8 cellular contexts compared by ENCODE assay signal in the genomic region with DNA sequence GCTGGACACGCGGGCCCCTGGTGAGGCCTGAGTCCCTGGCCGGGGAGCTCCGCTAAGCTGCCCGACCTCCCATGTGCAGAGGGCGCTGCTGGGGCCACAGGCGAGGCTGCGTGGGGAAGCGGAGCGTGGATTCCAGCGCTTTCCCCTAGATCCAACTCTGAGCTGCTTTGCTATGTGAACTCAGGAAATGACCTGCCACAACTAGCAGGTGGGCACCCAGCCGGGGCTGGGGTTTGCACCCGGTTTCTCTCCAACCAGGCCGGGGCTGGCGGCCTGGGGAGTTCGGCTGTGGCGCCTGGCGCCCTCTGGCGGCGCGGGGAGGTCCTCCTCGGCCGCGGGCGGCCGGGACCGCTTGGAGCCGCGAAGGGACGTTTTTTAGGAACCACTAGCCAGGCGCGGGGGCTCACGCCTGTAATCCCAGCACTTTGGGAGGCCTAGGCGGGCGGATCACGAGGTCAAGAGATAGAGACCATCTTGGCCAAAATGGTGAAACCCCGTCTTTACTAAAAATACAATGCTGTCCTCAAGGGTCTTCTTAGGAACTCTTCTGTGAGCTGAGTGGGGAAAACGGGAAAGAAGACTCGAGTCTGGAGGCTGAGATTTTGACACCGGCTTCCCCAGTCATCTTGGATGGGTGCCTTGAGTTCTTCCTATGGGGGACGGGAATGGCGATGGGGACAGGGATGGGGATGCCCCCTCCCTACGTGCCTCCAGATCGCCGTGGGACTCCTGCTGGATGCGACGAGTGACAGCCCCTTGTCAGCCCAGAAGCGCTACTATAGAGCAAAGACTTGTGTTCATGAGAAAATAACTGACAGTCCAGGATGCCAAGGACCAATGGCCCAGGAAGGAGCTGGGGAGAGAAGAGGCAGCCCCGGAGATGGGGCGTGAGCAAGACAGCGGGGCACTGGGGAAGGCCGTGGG. TPM values are rescaled to one million over a fixed set of nuclear protein-coding genes. Genes with fewer than 3 reads are reported as not detected.
DNase-seq lines count a peak whose midpoint lies in the region; ATAC-seq, FAIRE-seq and TF ChIP-seq lines count a peak whose summit lies in the region.

No MANE protein-coding gene starts in this region.

- H3K9me3 Mint-ChIP-seq in activated T-helper 17 cell treated with anti-CD3 and anti-CD28 coated beads, Interleukin-2, amount 50 U/mL, for 72 hours, result no peaks in the 10 kb centered on the region
- H3K9me3 Mint-ChIP-seq in glutamatergic neuron (ENCODE audit: unreplicated experiment), result peaks cover 4% of the 10 kb centered on the region

- H3K36me3 Mint-ChIP-seq in activated T-helper 17 cell treated with anti-CD3 and anti-CD28 coated beads, Interleukin-2, amount 50 U/mL, for 72 hours (ENCODE audit: low read depth), result peaks cover 9% of the 10 kb centered on the region
- peaks cover 4% of the 10 kb centered on the region for H3K36me3 Mint-ChIP-seq in glutamatergic neuron (ENCODE audit: unreplicated experiment)

- DNase-seq in glutamatergic neuron (peak; percentile 76), posterior vena cava (ENCODE audit: low spot score) (peak; percentile 90), urothelium cell line (ENCODE audit: low spot score) (peak; percentile 77)

- TF ChIP-seq CTCF in 22Rv1 (IDR thresholded peaks at IDR 0.05) (peak; percentile 100), LNCAP (IDR thresholded peaks at IDR 0.05) (peak; percentile 42), glutamatergic neuron (IDR thresholded peaks at IDR 0.05; ENCODE audit: partially characterized antibody, unreplicated experiment) (peak; percentile 88)

- no peak overlapping the region for H3K4me3 Mint-ChIP-seq in activated T-helper 17 cell treated with anti-CD3 and anti-CD28 coated beads, Interleukin-2, amount 50 U/mL, for 72 hours
- no peak overlapping the region for H3K4me3 Mint-ChIP-seq in glutamatergic neuron (ENCODE audit: unreplicated experiment)

- H3K4me1 Mint-ChIP-seq in activated T-helper 17 cell treated with anti-CD3 and anti-CD28 coated beads, Interleukin-2, amount 50 U/mL, for 72 hours, result peaks cover 6% of the 10 kb centered on the region
- H3K4me1 Mint-ChIP-seq in glutamatergic neuron (ENCODE audit: low read depth, unreplicated experiment), result peaks cover 18% of the 10 kb centered on the region

- no peaks in the 10 kb centered on the region for H3K27me3 Mint-ChIP-seq in activated T-helper 17 cell treated with anti-CD3 and anti-CD28 coated beads, Interleukin-2, amount 50 U/mL, for 72 hours
- peaks cover 3% of the 10 kb centered on the region for H3K27me3 Mint-ChIP-seq in glutamatergic neuron (ENCODE audit: unreplicated experiment)

- ATAC-seq in GM19452 (IDR thresholded peaks at IDR 0.05; ENCODE audit: unreplicated experiment) (peak; percentile 89), HG03159 (IDR thresholded peaks at IDR 0.05; ENCODE audit: unreplicated experiment) (no peak)
- peak; percentile 96 for ATAC-seq in activated T-helper 17 cell treated with anti-CD3 and anti-CD28 coated beads, Interleukin-2, amount 50 U/mL, for 72 hours (replicated peaks)

- intact Hi-C loops in posterior vena cava (cut with DNase I), result loop anchor here (5.0 to 10.0 kb wide), 2 partner anchors 137 to 434 kb away; partner anchors contain the start of gene SRP9 (in 1 of the 2)

- H3K27ac ChIP-seq in 22Rv1, result no peak overlapping the region

- FAIRE-seq in urothelium cell line (lab: Jason Lieb, UNC), result no peak

- H3K27ac Mint-ChIP-seq in activated T-helper 17 cell treated with anti-CD3 and anti-CD28 coated beads, Interleukin-2, amount 50 U/mL, for 72 hours, result no peak overlapping the region
- no peak overlapping the region for H3K27ac Mint-ChIP-seq in glutamatergic neuron (ENCODE audit: unreplicated experiment)

RNA-seq across cellular contexts. Expression of gene PYCR2, which starts 12.6 kb away (rescaled TPM):
- 100 to 1,000 TPM in 1 of 2 donors, 10 to 100 TPM in 1; 63.2 to 105 TPM for total RNA-seq in activated T-helper 17 cell treated with anti-CD3 and anti-CD28 coated beads, Interleukin-2, amount 50 U/mL, for 72 hours
- total RNA-seq in glutamatergic neuron (ENCODE audit: unreplicated experiment) (36.6 TPM), posterior vena cava (10 to 100 TPM; 41.7 to 45.9 TPM)

RNA-seq across cellular contexts. Expression of gene LEFTY1, which starts 22.5 kb away (rescaled TPM):
- total RNA-seq in activated T-helper 17 cell treated with anti-CD3 and anti-CD28 coated beads, Interleukin-2, amount 50 U/mL, for 72 hours, result not detected
- total RNA-seq in glutamatergic neuron (ENCODE audit: unreplicated experiment) (2.3 TPM), posterior vena cava (under 1 TPM; 0.28 to 0.38 TPM)

RNA-seq across cellular contexts. Expression of gene TMEM63A, which starts 29.3 kb away (rescaled TPM):
- total RNA-seq in activated T-helper 17 cell treated with anti-CD3 and anti-CD28 coated beads, Interleukin-2, amount 50 U/mL, for 72 hours, result 100 to 1,000 TPM in 1 of 2 donors, 10 to 100 TPM in 1; 74.9 to 242 TPM
- total RNA-seq in glutamatergic neuron (ENCODE audit: unreplicated experiment) (1.1 TPM), posterior vena cava (10 to 100 TPM; 58.7 to 65.0 TPM)

RNA-seq across cellular contexts. Expression of gene LEFTY2, which starts 29.6 kb away (rescaled TPM):
- not detected for total RNA-seq in activated T-helper 17 cell treated with anti-CD3 and anti-CD28 coated beads, Interleukin-2, amount 50 U/mL, for 72 hours
- total RNA-seq in glutamatergic neuron (ENCODE audit: unreplicated experiment), result 5.0 TPM
- 1 to 10 TPM; 3.4 to 4.2 TPM for total RNA-seq in posterior vena cava

Comparison
In these comparisons a context has a peak if more than half of its experiments do, and no peak if none do; other contexts are left out.
1. CTCF ChIP-seq: peak in every context shown above with its lines; median percentile 100 in 22Rv1; 88 in glutamatergic neuron; 42 in LNCAP.
2. RNA of gene TMEM63A, which starts 29.3 kb away (total RNA-seq): 74.9 to 242 TPM in activated T-helper 17 cell treated with anti-CD3 and anti-CD28 coated beads, Interleukin-2, amount 50 U/mL, for 72 hours and 58.7 to 65.0 TPM in posterior vena cava; 1.1 TPM in glutamatergic neuron (single experiment); every median in the first group is over 10 times any median in the second.
3. Peak in every context shown above with its lines, with median percentiles within 50 percentile points of each other: DNase-seq.